1 cellular context compared by ENCODE assay signal in genomic region chr11:62677709-62678108, GRCh38.
TF ChIP-seq lines count a peak whose summit lies in the region.

No MANE protein-coding gene starts in this region.

TF ChIP-seq in H1, 55 proteins besides CTCF, POLR2A, EP300 and RAD21:
- TF ChIP-seq JUND (IDR thresholded peaks at IDR 0.05; ENCODE audit: low read length) = no peak
- TF ChIP-seq CBX8 (IDR thresholded peaks at IDR 0.05; ENCODE audit: borderline replicate concordance, low read depth, low read length) = no peak
- TF ChIP-seq POU5F1 (IDR thresholded peaks at IDR 0.05; ENCODE audit: low read depth, low read length) = no peak
- no peak for TF ChIP-seq BRCA1 (IDR thresholded peaks at IDR 0.05; ENCODE audit: low read depth, low read length)
- TF ChIP-seq EZH2 (IDR thresholded peaks at IDR 0.05; ENCODE audit: low read depth, low read length, severe bottlenecking) = no peak
- TF ChIP-seq CBX5 (IDR thresholded peaks at IDR 0.05; ENCODE audit: low read depth, low read length) = no peak
- TF ChIP-seq E2F6 (IDR thresholded peaks at IDR 0.05) = no peak
- no peak for TF ChIP-seq RNF2 (IDR thresholded peaks at IDR 0.05; ENCODE audit: borderline replicate concordance, low read depth, low read length, missing control alignments, poor library complexity, severe bottlenecking)
- TF ChIP-seq MAFK (IDR thresholded peaks at IDR 0.05; ENCODE audit: low read depth, low read length) = no peak
- TF ChIP-seq TAF1 (IDR thresholded peaks at IDR 0.05; ENCODE audit: low read depth, low read length) = no peak
- no peak for TF ChIP-seq CEBPB (IDR thresholded peaks at IDR 0.05; ENCODE audit: low read depth, low read length)
- TF ChIP-seq RFX5 (IDR thresholded peaks at IDR 0.05; ENCODE audit: borderline replicate concordance, low read depth, low read length) = no peak
- TF ChIP-seq TCF12 (IDR thresholded peaks at IDR 0.05; ENCODE audit: low read depth, low read length) = no peak
- no peak for TF ChIP-seq PHF8 (conservative IDR thresholded peaks at IDR 0.05; ENCODE audit: low read depth, low read length)
- no peak for TF ChIP-seq GABPA (IDR thresholded peaks at IDR 0.05; ENCODE audit: borderline replicate concordance, insufficient read depth, low read length)
- no peak for TF ChIP-seq KDM4A (IDR thresholded peaks at IDR 0.05; ENCODE audit: low read depth, low read length, severe bottlenecking)
